Comparison of ENCODE assay signal across 1 cellular context in genomic region chr1:113677250-113678158, GRCh38.
TF ChIP-seq lines count a peak whose summit lies in the region.

No MANE protein-coding gene starts in this region.

TF ChIP-seq in GM23338, 12 proteins besides CTCF, POLR2A, EP300 and RAD21 (continued from another document):
- TF ChIP-seq ETS1 (IDR thresholded peaks at IDR 0.05) (no peak), EZH2phosphoT487 (IDR thresholded peaks at IDR 0.05; ENCODE audit: unreplicated experiment) (no peak), CREB1 (CRISPR knock-in tag; IDR thresholded peaks at IDR 0.05; ENCODE audit: low read depth) (no peak), STAT1 (IDR thresholded peaks at IDR 0.05; ENCODE audit: unreplicated experiment) (no peak), ZNF462 (CRISPR knock-in tag; IDR thresholded peaks at IDR 0.05) (no peak), REST (IDR thresholded peaks at IDR 0.05; ENCODE audit: unreplicated experiment) (no peak), EZH2 (IDR thresholded peaks at IDR 0.05; ENCODE audit: low read depth, unreplicated experiment) (no peak)
